ENCODE assay signal across 23 cellular contexts in genomic region chr10:25304606-25305005, GRCh38.
"Had no signal": no experiment of that assay in that cellular context is flagged by ENCODE, and none has a peak within 500 bp of the region (broad histone marks: within the 10 kb centered on the region; RNA-seq: fewer than 3 reads in every experiment).

No MANE protein-coding gene starts in this region.

- H3K4me1 ChIP-seq: ascending aorta, colonic mucosa, esophagus squamous epithelium, pancreas, sigmoid colon, spleen, testis, vagina had no signal

- H3K9me3 ChIP-seq: colonic mucosa, esophagus squamous epithelium, pancreas, testis, vagina had no signal

- H3K27me3 ChIP-seq: ascending aorta, brain microvascular endothelial cell, colonic mucosa, dorsolateral prefrontal cortex, esophagus squamous epithelium, pancreas, sigmoid colon, spleen, testis, vagina had no signal

- H3K36me3 ChIP-seq: ascending aorta, brain microvascular endothelial cell, colonic mucosa, esophagus squamous epithelium, pancreas, sigmoid colon, spleen, vagina, WERI-Rb-1 had no signal

- H3K27ac ChIP-seq: ascending aorta, brain microvascular endothelial cell, colonic mucosa, dorsolateral prefrontal cortex, esophagus squamous epithelium, pancreas, sigmoid colon, spleen, testis, vagina, WERI-Rb-1 had no signal

- DNase-seq: activated CD4-positive, alpha-beta T cell treated with anti-CD3 and anti-CD28 coated beads, Interleukin-2, amount 50 U/mL, for 1 hour; activated CD4-positive, CD25-positive, alpha-beta regulatory T cell treated with anti-CD3 and anti-CD28 coated beads, Interleukin-2, amount 50 U/mL, for 72 hours; activated CD8-positive, alpha-beta T cell treated with anti-CD3 and anti-CD28 coated beads, Interleukin-2, amount 10 ng/mL, durations not matched to agents 7 days and 5 days; activated gamma-delta T cell treated with Interleukin-2 at 50 U/mL for 16 hours; brain microvascular endothelial cell; colonic mucosa; dorsolateral prefrontal cortex; effector memory CD8-positive, alpha-beta T cell; esophagus squamous epithelium; kidney; natural killer cell; pancreas; sigmoid colon; spleen; stimulated activated CD4-positive, alpha-beta T cell treated with anti-CD3 and anti-CD28 coated beads, Interleukin-4, amount 100 ng/mL, for 1 hour; stimulated activated naive CD4-positive, alpha-beta T cell; testis; trophoblast cell; WERI-Rb-1 had no signal

- ATAC-seq: activated CD8-positive, alpha-beta T cell treated with anti-CD3 and anti-CD28 coated beads, Interleukin-2, amount 10 ng/mL, durations not matched to agents 7 days and 5 days; effector memory CD8-positive, alpha-beta T cell; left lobe of liver; natural killer cell; pancreas had no signal

- H3K4me3 ChIP-seq: ascending aorta, colonic mucosa, dorsolateral prefrontal cortex, esophagus squamous epithelium, lung, pancreas, sigmoid colon, spleen, testis, vagina had no signal
